In the genomic region with DNA sequence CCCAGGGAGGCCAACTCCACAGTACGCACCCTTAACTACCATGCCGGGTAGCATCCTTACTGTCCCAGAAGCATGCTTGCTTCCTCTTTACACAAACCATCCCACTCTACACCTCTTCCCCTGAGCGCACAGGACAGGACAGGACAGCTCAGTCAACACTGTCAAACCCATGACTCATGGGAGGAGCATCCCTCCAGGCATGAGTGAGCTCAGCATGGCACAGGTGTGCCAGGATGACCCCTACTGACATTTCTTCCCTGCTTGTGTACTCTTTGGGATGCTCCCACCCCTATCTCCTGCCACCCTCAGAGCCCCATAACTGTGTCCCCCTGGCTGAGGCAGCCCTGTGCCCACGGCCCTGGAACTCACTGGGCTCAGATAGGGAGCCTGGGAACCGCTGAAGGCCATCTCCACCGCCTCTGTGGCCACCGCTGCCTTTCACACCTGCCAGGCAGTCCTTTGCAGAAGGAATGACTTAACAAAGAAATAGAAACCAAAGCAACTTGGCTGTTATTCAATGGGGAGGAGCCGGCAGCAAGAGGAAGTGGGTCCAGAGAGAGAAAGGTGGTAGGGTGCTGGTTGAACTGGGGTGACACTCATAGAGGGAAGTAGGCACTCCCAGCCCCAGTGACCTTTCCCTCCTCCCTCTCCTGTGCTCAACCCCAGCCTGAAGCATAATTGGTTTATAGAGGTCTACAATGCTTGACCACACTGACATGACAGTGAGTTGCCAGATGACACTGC, we compare ENCODE assay signal across 8 cellular contexts.
DNase-seq lines count a peak whose midpoint lies in the region; ATAC-seq and TF ChIP-seq lines count a peak whose summit lies in the region.
"Not testable (repeated sequence)": the region's sequence is repeated elsewhere in the genome, so short reads cannot be mapped to it uniquely, and the experiment has no call there.

No MANE protein-coding gene starts in this region.

- 0 out of 2 replicates have a peak overlapping the region, but pooled peaks have one; percentile 39 for H3K27ac ChIP-seq in HL-60 (replicated peaks)

- peak overlapping the region; percentile 79 for H3K4me3 Mint-ChIP-seq in activated T-helper 1 cell treated with anti-CD3 and anti-CD28 coated beads, Interleukin-12 subunit alpha, Interleukin-12 subunit beta, Interleukin-2, Interleukin-4 antibody, amounts not matched to agents 30 ng/mL and 10 ng/mL and 1 ng/mL, durations not matched to agents 14 hours and 24 hours and 36 hours

- not testable (repeated sequence) for TF ChIP-seq CTCF in HL-60 (IDR thresholded peaks at IDR 0.05; ENCODE audit: insufficient read depth, low read length)

- H3K27me3 Mint-ChIP-seq in activated T-helper 1 cell treated with anti-CD3 and anti-CD28 coated beads, Interleukin-12 subunit alpha, Interleukin-12 subunit beta, Interleukin-2, Interleukin-4 antibody, amounts not matched to agents 30 ng/mL and 10 ng/mL and 1 ng/mL, durations not matched to agents 14 hours and 24 hours and 36 hours (ENCODE audit: insufficient read depth) = not testable (repeated sequence)

- DNase-seq in A172 (ENCODE audit: low spot score) = peak; percentile 25
- DNase-seq in HL-60 (ENCODE audit: low read depth in 1 of 2, low spot score in 1 of 2) = peak; percentile 18 to 75
- peak; percentile 20 for DNase-seq in RPMI7951 (ENCODE audit: low read depth)
- peak; percentile 10 for DNase-seq in activated T-helper 1 cell treated with anti-CD3 and anti-CD28 coated beads, Interleukin-12 subunit alpha, Interleukin-12 subunit beta, Interleukin-2, Interleukin-4 antibody, amounts not matched to agents 30 ng/mL and 10 ng/mL and 1 ng/mL, durations not matched to agents 14 hours and 24 hours and 36 hours (ENCODE audit: low spot score)
- not testable (repeated sequence) for DNase-seq in left lobe of liver (ENCODE audit: low spot score)

- ATAC-seq in GM18508 (IDR thresholded peaks at IDR 0.05; ENCODE audit: insufficient read depth, unreplicated experiment) = peak; percentile 70
- ATAC-seq in GM21381 (IDR thresholded peaks at IDR 0.05; ENCODE audit: unreplicated experiment) = peak; percentile 85
- ATAC-seq in HG02970 (IDR thresholded peaks at IDR 0.05; ENCODE audit: low FRiP score, unreplicated experiment) = peak; percentile 66
- peak; percentile 58 for ATAC-seq in left lobe of liver

- not testable (repeated sequence) for H3K36me3 Mint-ChIP-seq in activated T-helper 1 cell treated with anti-CD3 and anti-CD28 coated beads, Interleukin-12 subunit alpha, Interleukin-12 subunit beta, Interleukin-2, Interleukin-4 antibody, amounts not matched to agents 30 ng/mL and 10 ng/mL and 1 ng/mL, durations not matched to agents 14 hours and 24 hours and 36 hours (ENCODE audit: low read depth)

- peaks cover 21% of the 10 kb centered on the region for H3K4me1 Mint-ChIP-seq in activated T-helper 1 cell treated with anti-CD3 and anti-CD28 coated beads, Interleukin-12 subunit alpha, Interleukin-12 subunit beta, Interleukin-2, Interleukin-4 antibody, amounts not matched to agents 30 ng/mL and 10 ng/mL and 1 ng/mL, durations not matched to agents 14 hours and 24 hours and 36 hours (ENCODE audit: low read depth)

- H3K27ac Mint-ChIP-seq in activated T-helper 1 cell treated with anti-CD3 and anti-CD28 coated beads, Interleukin-12 subunit alpha, Interleukin-12 subunit beta, Interleukin-2, Interleukin-4 antibody, amounts not matched to agents 30 ng/mL and 10 ng/mL and 1 ng/mL, durations not matched to agents 14 hours and 24 hours and 36 hours = peak overlapping the region; percentile 35

- intact Hi-C loops in activated T-helper 1 cell treated with anti-CD3 and anti-CD28 coated beads, Interleukin-12 subunit alpha, Interleukin-12 subunit beta, Interleukin-2, Interleukin-4 antibody, amounts not matched to agents 30 ng/mL and 10 ng/mL and 1 ng/mL, durations not matched to agents 14 hours and 24 hours and 36 hours (cut with micrococcal nuclease) = not testable (repeated sequence)

- H3K9me3 Mint-ChIP-seq in activated T-helper 1 cell treated with anti-CD3 and anti-CD28 coated beads, Interleukin-12 subunit alpha, Interleukin-12 subunit beta, Interleukin-2, Interleukin-4 antibody, amounts not matched to agents 30 ng/mL and 10 ng/mL and 1 ng/mL, durations not matched to agents 14 hours and 24 hours and 36 hours = not testable (repeated sequence)

- H3K4me3 ChIP-seq in HL-60 (replicated peaks; ENCODE audit: insufficient read depth, low read length) = not testable (repeated sequence)

- H3K27me3 ChIP-seq in HL-60 (ENCODE audit: insufficient read depth, poor library complexity, severe bottlenecking) = not testable (repeated sequence)
